ENCODE assay signal across 2 cellular contexts in the genomic region with DNA sequence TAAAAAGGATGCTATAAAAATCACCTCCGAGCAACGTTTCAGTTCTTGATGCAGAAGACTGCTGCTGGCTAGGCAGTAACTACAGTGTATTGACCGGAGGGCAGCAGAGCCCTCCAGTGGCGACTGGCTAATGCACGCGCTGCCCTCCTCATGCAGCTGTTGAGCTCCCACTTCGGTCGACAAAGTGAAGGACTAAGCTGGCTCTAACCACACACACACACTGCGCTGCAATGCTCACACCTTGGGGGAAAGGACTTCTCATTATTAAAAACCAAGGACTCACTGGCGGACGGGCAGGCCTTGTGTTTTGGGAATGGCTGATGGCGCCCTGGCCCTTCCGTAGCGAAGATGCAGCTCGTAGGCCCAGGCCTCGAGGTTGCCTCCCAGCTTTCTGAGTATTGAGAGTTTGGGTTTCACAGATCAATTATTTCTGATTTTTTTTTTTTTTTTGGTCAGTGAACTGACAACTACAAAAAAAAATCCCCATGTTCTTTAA.
TF ChIP-seq lines count a peak whose summit lies in the region.

No MANE protein-coding gene starts in this region.

TF ChIP-seq in IMR-90, 13 proteins besides CTCF, POLR2A, EP300 and RAD21:
- no peak for TF ChIP-seq RCOR1 (IDR thresholded peaks at IDR 0.05; ENCODE audit: insufficient replicate concordance, low read length)
- peak; percentile 39; the same call in 1 of the 2 replicates for TF ChIP-seq SMC3 (IDR thresholded peaks at IDR 0.05; ENCODE audit: low read depth, low read length)

TF ChIP-seq in GM12878, 131 proteins besides CTCF, POLR2A, EP300 and RAD21:
- TF ChIP-seq SIX5 (IDR thresholded peaks at IDR 0.05; ENCODE audit: low read depth, low read length, severe bottlenecking), result no peak
- TF ChIP-seq, protein P1, sequence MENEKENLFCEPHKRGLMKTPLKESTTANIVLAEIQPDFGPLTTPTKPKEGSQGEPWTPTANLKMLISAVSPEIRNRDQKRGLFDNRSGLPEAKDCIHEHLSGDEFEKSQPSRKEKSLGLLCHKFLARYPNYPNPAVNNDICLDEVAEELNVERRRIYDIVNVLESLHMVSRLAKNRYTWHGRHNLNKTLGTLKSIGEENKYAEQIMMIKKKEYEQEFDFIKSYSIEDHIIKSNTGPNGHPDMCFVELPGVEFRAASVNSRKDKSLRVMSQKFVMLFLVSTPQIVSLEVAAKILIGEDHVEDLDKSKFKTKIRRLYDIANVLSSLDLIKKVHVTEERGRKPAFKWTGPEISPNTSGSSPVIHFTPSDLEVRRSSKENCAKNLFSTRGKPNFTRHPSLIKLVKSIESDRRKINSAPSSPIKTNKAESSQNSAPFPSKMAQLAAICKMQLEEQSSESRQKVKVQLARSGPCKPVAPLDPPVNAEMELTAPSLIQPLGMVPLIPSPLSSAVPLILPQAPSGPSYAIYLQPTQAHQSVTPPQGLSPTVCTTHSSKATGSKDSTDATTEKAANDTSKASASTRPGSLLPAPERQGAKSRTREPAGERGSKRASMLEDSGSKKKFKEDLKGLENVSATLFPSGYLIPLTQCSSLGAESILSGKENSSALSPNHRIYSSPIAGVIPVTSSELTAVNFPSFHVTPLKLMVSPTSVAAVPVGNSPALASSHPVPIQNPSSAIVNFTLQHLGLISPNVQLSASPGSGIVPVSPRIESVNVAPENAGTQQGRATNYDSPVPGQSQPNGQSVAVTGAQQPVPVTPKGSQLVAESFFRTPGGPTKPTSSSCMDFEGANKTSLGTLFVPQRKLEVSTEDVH (IDR thresholded peaks at IDR 0.05; ENCODE audit: low read depth, partially characterized antibody), result no peak
- no peak for TF ChIP-seq CBX5 (IDR thresholded peaks at IDR 0.05; ENCODE audit: low read depth)
- no peak for TF ChIP-seq LARP7 (IDR thresholded peaks at IDR 0.05)
- TF ChIP-seq, protein P2, sequence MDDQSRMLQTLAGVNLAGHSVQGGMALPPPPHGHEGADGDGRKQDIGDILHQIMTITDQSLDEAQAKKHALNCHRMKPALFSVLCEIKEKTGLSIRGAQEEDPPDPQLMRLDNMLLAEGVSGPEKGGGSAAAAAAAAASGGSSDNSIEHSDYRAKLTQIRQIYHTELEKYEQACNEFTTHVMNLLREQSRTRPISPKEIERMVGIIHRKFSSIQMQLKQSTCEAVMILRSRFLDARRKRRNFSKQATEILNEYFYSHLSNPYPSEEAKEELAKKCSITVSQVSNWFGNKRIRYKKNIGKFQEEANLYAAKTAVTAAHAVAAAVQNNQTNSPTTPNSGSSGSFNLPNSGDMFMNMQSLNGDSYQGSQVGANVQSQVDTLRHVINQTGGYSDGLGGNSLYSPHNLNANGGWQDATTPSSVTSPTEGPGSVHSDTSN (IDR thresholded peaks at IDR 0.05; ENCODE audit: insufficient replicate concordance, low read depth, low read length), result no peak
- no peak for TF ChIP-seq ZNF622 (IDR thresholded peaks at IDR 0.05)
- no peak for TF ChIP-seq PML (IDR thresholded peaks at IDR 0.05; ENCODE audit: low read length)
- TF ChIP-seq HDGF (IDR thresholded peaks at IDR 0.05), result no peak
- TF ChIP-seq, protein P3, sequence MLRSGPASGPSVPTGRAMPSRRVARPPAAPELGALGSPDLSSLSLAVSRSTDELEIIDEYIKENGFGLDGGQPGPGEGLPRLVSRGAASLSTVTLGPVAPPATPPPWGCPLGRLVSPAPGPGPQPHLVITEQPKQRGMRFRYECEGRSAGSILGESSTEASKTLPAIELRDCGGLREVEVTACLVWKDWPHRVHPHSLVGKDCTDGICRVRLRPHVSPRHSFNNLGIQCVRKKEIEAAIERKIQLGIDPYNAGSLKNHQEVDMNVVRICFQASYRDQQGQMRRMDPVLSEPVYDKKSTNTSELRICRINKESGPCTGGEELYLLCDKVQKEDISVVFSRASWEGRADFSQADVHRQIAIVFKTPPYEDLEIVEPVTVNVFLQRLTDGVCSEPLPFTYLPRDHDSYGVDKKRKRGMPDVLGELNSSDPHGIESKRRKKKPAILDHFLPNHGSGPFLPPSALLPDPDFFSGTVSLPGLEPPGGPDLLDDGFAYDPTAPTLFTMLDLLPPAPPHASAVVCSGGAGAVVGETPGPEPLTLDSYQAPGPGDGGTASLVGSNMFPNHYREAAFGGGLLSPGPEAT (IDR thresholded peaks at IDR 0.05; ENCODE audit: low read depth), result no peak
- TF ChIP-seq GATAD2B (conservative IDR thresholded peaks at IDR 0.05; ENCODE audit: low read depth), result no peak
TF ChIP-seq in GM12878: peak in this region for 0.
